ENCODE assay signal across 30 cellular contexts in the genomic region with DNA sequence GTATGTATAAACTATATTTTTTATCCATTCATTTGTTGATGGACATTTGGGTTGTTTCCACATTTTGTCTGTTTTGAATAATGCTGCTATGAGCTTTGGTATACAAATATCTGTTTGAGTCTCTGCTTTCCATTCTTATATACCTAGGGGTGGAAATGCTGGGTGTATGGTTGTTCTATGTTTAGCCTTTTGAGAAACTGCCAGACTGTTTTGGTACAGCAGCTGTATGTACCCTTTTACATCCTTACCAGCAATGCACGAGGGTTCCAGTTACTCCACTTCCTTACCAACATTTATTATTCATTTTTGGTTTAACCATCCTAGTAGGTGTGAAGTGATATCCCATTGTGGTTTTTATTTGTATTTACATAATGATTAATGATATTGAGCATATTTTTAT. TPM values are rescaled to one million over a fixed set of nuclear protein-coding genes. Genes with fewer than 3 reads are reported as not detected.
"Had no signal": no experiment of that assay in that cellular context is flagged by ENCODE, and none has a peak within 500 bp of the region (broad histone marks: within the 10 kb centered on the region; RNA-seq: fewer than 3 reads in every experiment).

No MANE protein-coding gene starts in this region.

- ATAC-seq: left colon; lower lobe of right lung; natural killer cell; sciatic nerve; stimulated activated naive CD8-positive, alpha-beta T cell treated with anti-CD3 and anti-CD28 coated beads, Interleukin-15, amount 100 ng/mL, for 72 hours; upper lobe of right lung had no signal

- DNase-seq: dermis blood vessel endothelial cell; effector memory CD4-positive, alpha-beta T cell; foreskin melanocyte; glutamatergic neuron; hypothalamus; immature natural killer cell; islet precursor cell; kidney glomerular epithelial cell; left colon; left ventricle myocardium inferior; lower lobe of right lung; natural killer cell; occipital lobe; ovary; retina; stimulated activated CD4-positive, alpha-beta T cell treated with anti-CD3 and anti-CD28 coated beads, Interleukin-12 subunit alpha, Interleukin-12 subunit beta, amount 100 ng/mL, for 4 hours; stimulated activated CD4-positive, alpha-beta T cell treated with anti-CD3 and anti-CD28 coated beads, Interleukin-1b, Interleukin-23, amount 100 ng/mL, for 48 hours; stimulated activated CD4-positive, alpha-beta T cell treated with anti-CD3 and anti-CD28 coated beads, Interleukin-4, amount 100 ng/mL, for 1 hour; stimulated activated CD8-positive, alpha-beta memory T cell treated with anti-CD3 and anti-CD28 coated beads, Interleukin-4, amount 100 ng/mL, for 48 hours; stimulated activated naive CD4-positive, alpha-beta T cell; stimulated activated naive CD8-positive, alpha-beta T cell treated with anti-CD3 and anti-CD28 coated beads, Interleukin-15, amount 100 ng/mL, for 72 hours; transverse colon; upper lobe of right lung; uterus had no signal

- H3K9me3 ChIP-seq: esophagus muscularis mucosa, left ventricle myocardium inferior, lower lobe of right lung, ovary, suprapubic skin, transverse colon, upper lobe of right lung, uterus had no signal

- H3K27me3 ChIP-seq: esophagus muscularis mucosa, ovary, suprapubic skin, transverse colon, upper lobe of right lung, uterus had no signal

- FAIRE-seq: endothelial cell of umbilical vein had no signal

- H3K27ac ChIP-seq: coronary artery, esophagus muscularis mucosa, left ventricle myocardium inferior, lower lobe of right lung, ovary, suprapubic skin, transverse colon, upper lobe of right lung, uterus had no signal

- H3K4me1 ChIP-seq: suprapubic skin, uterus had no signal

- H3K4me3 ChIP-seq: coronary artery, esophagus muscularis mucosa, left ventricle myocardium inferior, lower lobe of right lung, ovary, smooth muscle cell, suprapubic skin, transverse colon, upper lobe of right lung, uterus had no signal

- H3K4me2 ChIP-seq: smooth muscle cell had no signal

- H3K36me3 ChIP-seq: esophagus muscularis mucosa, left ventricle myocardium inferior, lower lobe of right lung, ovary, suprapubic skin, transverse colon, upper lobe of right lung, uterus had no signal

RNA-seq across cellular contexts. Expression of gene RASAL2, which starts 13.9 kb away (rescaled TPM):
- polyA plus RNA-seq: immature natural killer cell had no signal
